21 cellular contexts compared by ENCODE assay signal in the genomic region with DNA sequence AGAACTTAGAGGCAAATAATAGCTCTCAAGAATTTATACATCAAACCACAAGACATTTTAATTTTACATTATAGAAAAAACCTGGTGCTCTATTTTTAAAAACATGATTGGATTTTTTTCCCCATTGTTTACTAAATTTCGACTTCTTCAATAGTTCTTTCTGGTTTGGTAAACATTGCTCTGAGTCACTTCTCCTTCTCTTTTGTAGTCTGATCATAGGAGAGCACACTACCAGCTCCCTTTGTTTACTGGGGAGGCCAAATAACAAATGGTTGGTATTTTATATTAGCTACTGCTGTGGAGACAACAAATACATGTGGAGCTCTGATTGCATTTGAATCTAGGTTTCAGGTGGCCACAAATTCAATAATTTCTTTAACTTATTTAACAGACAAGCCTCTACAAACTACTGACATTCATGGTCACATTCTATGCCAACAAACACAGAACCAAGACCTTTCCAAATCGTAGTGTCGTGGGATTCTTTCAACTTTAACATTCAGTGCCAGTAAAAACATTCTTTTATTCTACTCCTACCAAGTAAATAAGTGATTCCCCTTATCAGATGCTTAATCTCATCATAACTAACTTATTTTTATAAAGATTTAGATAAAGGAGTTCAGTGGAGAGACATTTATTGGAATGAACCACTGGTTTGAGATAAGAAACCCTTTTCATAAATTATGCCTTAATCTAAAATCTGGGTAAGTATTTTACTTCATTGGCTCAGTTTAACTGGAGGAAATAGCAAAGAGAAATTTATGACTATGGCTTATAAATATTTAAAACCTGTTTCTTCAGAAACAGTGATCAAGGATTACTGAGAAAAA. TPM values are rescaled to one million over a fixed set of nuclear protein-coding genes. Genes with fewer than 3 reads are reported as not detected.
DNase-seq lines count a peak whose midpoint lies in the region; ATAC-seq, FAIRE-seq and TF ChIP-seq lines count a peak whose summit lies in the region.
"Had no signal": no experiment of that assay in that cellular context is flagged by ENCODE, and none has a peak within 500 bp of the region (broad histone marks: within the 10 kb centered on the region; RNA-seq: fewer than 3 reads in every experiment).

No MANE protein-coding gene starts in this region.

- no peak overlapping the region for H3K4me2 ChIP-seq in astrocyte (ENCODE audit: low read length)
- no peak overlapping the region for H3K4me2 ChIP-seq in parathyroid adenoma (ENCODE audit: low read length)

- H3K27ac ChIP-seq in astrocyte (ENCODE audit: low read depth, low read length) (no peak overlapping the region), parathyroid adenoma (no peak overlapping the region)
- H3K27ac ChIP-seq: tibial artery had no signal

- H3K9me3 ChIP-seq in astrocyte (ENCODE audit: insufficient read depth, low read depth, low read length) (no peaks in the 10 kb centered on the region), parathyroid adenoma (ENCODE audit: control insufficient read depth, low read length) (no peaks in the 10 kb centered on the region)
- H3K9me3 ChIP-seq: tibial artery had no signal

- no peaks in the 10 kb centered on the region for H3K9me3 Mint-ChIP-seq in astrocyte (ENCODE audit: unreplicated experiment)
- H3K9me3 Mint-ChIP-seq in natural killer cell treated with Interleukin-12 subunit alpha and Interleukin-12 subunit beta and Interleukin-15 and Interleukin-18, amount 100 ng/mL, for 72 hours = no peaks in the 10 kb centered on the region
- H3K9me3 Mint-ChIP-seq: activated T-cell treated with anti-CD3 and anti-CD28 coated beads, Interleukin-2, amount 50 U/mL, for 24 hours had no signal

- H3K4me1 ChIP-seq in astrocyte (ENCODE audit: insufficient read depth, low read length) (peaks cover 10% of the 10 kb centered on the region), parathyroid adenoma (peaks cover 15% of the 10 kb centered on the region)
- H3K4me1 ChIP-seq: tibial artery had no signal

- no peaks in the 10 kb centered on the region for H3K79me2 ChIP-seq in astrocyte (ENCODE audit: insufficient read depth, low read length)
- no peaks in the 10 kb centered on the region for H3K79me2 ChIP-seq in parathyroid adenoma

- H3K36me3 ChIP-seq in H7 (replicated peaks; ENCODE audit: control insufficient read depth, insufficient read depth, low read length) = no peaks in the 10 kb centered on the region
- no peaks in the 10 kb centered on the region for H3K36me3 ChIP-seq in astrocyte (ENCODE audit: insufficient read depth, low read length)
- no peaks in the 10 kb centered on the region for H3K36me3 ChIP-seq in parathyroid adenoma (ENCODE audit: control insufficient read depth, insufficient read depth, low read length)
- H3K36me3 ChIP-seq: tibial artery had no signal

- no peak overlapping the region for H2AFZ ChIP-seq in astrocyte (ENCODE audit: low read depth, low read length)
- H2AFZ ChIP-seq in parathyroid adenoma = peak overlapping the region; percentile 17

- H3K27me3 Mint-ChIP-seq in astrocyte (ENCODE audit: low read depth, unreplicated experiment) = peaks cover 6% of the 10 kb centered on the region
- H3K27me3 Mint-ChIP-seq in natural killer cell treated with Interleukin-12 subunit alpha and Interleukin-12 subunit beta and Interleukin-15 and Interleukin-18, amount 100 ng/mL, for 72 hours = peaks cover 2 to 9% of the 10 kb centered on the region in 2 donors

- TF ChIP-seq CTCF in astrocyte (IDR thresholded peaks at IDR 0.05; ENCODE audit: insufficient read depth, low read depth, low read length) (no peak), parathyroid adenoma (IDR thresholded peaks at IDR 0.05) (no peak)

- H3K4me1 Mint-ChIP-seq in astrocyte (ENCODE audit: low read depth, unreplicated experiment) = peaks cover 6% of the 10 kb centered on the region
- peaks cover 1 to 4% of the 10 kb centered on the region in 2 donors for H3K4me1 Mint-ChIP-seq in natural killer cell treated with Interleukin-12 subunit alpha and Interleukin-12 subunit beta and Interleukin-15 and Interleukin-18, amount 100 ng/mL, for 72 hours (ENCODE audit: low read depth in 2 of 2)

- H3K27ac Mint-ChIP-seq in astrocyte (ENCODE audit: unreplicated experiment) = no peak overlapping the region
- H3K27ac Mint-ChIP-seq in natural killer cell treated with Interleukin-12 subunit alpha and Interleukin-12 subunit beta and Interleukin-15 and Interleukin-18, amount 100 ng/mL, for 72 hours = no peak overlapping the region
- H3K27ac Mint-ChIP-seq: activated naive CD8-positive, alpha-beta T cell; activated T-cell treated with anti-CD3 and anti-CD28 coated beads, Interleukin-2, amount 50 U/mL, for 24 hours had no signal

- no peak for FAIRE-seq in astrocyte (lab: Jason Lieb, UNC)
- FAIRE-seq: TTC549 had no signal

- no peak overlapping the region for H3K9ac ChIP-seq in astrocyte (ENCODE audit: low read length)
- H3K9ac ChIP-seq in parathyroid adenoma = no peak overlapping the region

- no peaks in the 10 kb centered on the region for H3K36me3 Mint-ChIP-seq in astrocyte (ENCODE audit: low read depth, unreplicated experiment)
- no peaks in the 10 kb centered on the region for H3K36me3 Mint-ChIP-seq in natural killer cell treated with Interleukin-12 subunit alpha and Interleukin-12 subunit beta and Interleukin-15 and Interleukin-18, amount 100 ng/mL, for 72 hours
- H3K36me3 Mint-ChIP-seq: activated naive CD8-positive, alpha-beta T cell had no signal

- H3K4me3 ChIP-seq in H7 (ENCODE audit: insufficient read depth, low read depth, low read length) = no peak overlapping the region
- no peak overlapping the region for H3K4me3 ChIP-seq in astrocyte (ENCODE audit: insufficient read depth, low read depth, low read length)
- H3K4me3 ChIP-seq in parathyroid adenoma (ENCODE audit: low read depth, low read length) = no peak overlapping the region
- H3K4me3 ChIP-seq: tibial artery had no signal

- peak; percentile 27 for DNase-seq in H7
- DNase-seq in NCI-H146 treated with DMSO at 0.1 percent for 48 hours (lab: John Stamatoyannopoulos, UW; ENCODE audit: unreplicated experiment) = peak; percentile 54
- peak; percentile 63 for DNase-seq in astrocyte (ENCODE audit: low read depth)
- no peak for DNase-seq in stimulated activated naive CD4-positive, alpha-beta T cell (lab: John Stamatoyannopoulos, UW)
- no peak for DNase-seq in natural killer cell treated with Interleukin-12 subunit alpha and Interleukin-12 subunit beta and Interleukin-15 and Interleukin-18, amount 100 ng/mL, for 72 hours (ENCODE audit: low spot score)
- no peak for DNase-seq in activated T-cell treated with anti-CD3 and anti-CD28 coated beads, Interleukin-2, amount 50 U/mL, for 48 hours
- DNase-seq: activated CD4-positive, alpha-beta T cell treated with anti-CD3 and anti-CD28 coated beads, Interleukin-2, amount 50 U/mL, for 48 hours; activated T-cell treated with anti-CD3 and anti-CD28 coated beads, Interleukin-2, amount 50 U/mL, for 24 hours; glutamatergic neuron; Karpas-422; NCI-H1105 treated with DMSO at 0.1 percent for 48 hours; tibial artery had no signal

- no peak for ATAC-seq in GM19035 (IDR thresholded peaks at IDR 0.05; ENCODE audit: unreplicated experiment)
- ATAC-seq in natural killer cell treated with Interleukin-12 subunit alpha and Interleukin-12 subunit beta and Interleukin-15 and Interleukin-18, amount 100 ng/mL, for 72 hours = no peak

- H4K20me1 ChIP-seq in astrocyte (ENCODE audit: insufficient read depth, low read length) = no peaks in the 10 kb centered on the region

- no peak overlapping the region for H3K4me3 Mint-ChIP-seq in astrocyte (ENCODE audit: unreplicated experiment)
- no peak overlapping the region for H3K4me3 Mint-ChIP-seq in natural killer cell treated with Interleukin-12 subunit alpha and Interleukin-12 subunit beta and Interleukin-15 and Interleukin-18, amount 100 ng/mL, for 72 hours
- H3K4me3 Mint-ChIP-seq: activated naive CD8-positive, alpha-beta T cell; activated T-cell treated with anti-CD3 and anti-CD28 coated beads, Interleukin-2, amount 50 U/mL, for 24 hours had no signal

- H3K27me3 ChIP-seq in H7 (ENCODE audit: control insufficient read depth, insufficient read depth, low read length) (no peaks in the 10 kb centered on the region), astrocyte (ENCODE audit: insufficient read depth, low read length) (peaks cover 5% of the 10 kb centered on the region), parathyroid adenoma (ENCODE audit: control insufficient read depth, insufficient read depth, low read length) (no peaks in the 10 kb centered on the region)

RNA-seq across cellular contexts. Expression of a gene that starts 17.7 kb away (rescaled TPM):
- not detected in 2 replicates for total RNA-seq in H7 (2014; rRNA removed; shearing (Covaris generic))
- not detected in 2 replicates for total RNA-seq in astrocyte
- not detected for total RNA-seq in natural killer cell treated with Interleukin-12 subunit alpha and Interleukin-12 subunit beta and Interleukin-15 and Interleukin-18, amount 100 ng/mL, for 72 hours
- total RNA-seq: dermis microvascular lymphatic vessel endothelial cell, esophagus mucosa, lung microvascular endothelial cell, pulmonary artery endothelial cell, SK-MEL-5 had no signal

RNA-seq across cellular contexts. Expression of a gene that starts 55.3 kb away (rescaled TPM):
- total RNA-seq in H7 (2014; rRNA removed; shearing (Covaris generic)) = 328 and 342 TPM in 2 replicates
- 143 and 151 TPM in 2 replicates for total RNA-seq in astrocyte
- 100 to 1,000 TPM; 340 to 514 TPM for total RNA-seq in natural killer cell treated with Interleukin-12 subunit alpha and Interleukin-12 subunit beta and Interleukin-15 and Interleukin-18, amount 100 ng/mL, for 72 hours

Comparison
In these comparisons a context has a peak if more than half of its experiments do, and no peak if none do; other contexts are left out.
1. DNase-seq: peak in H7 (single experiment), NCI-H146 treated with DMSO at 0.1 percent for 48 hours (single experiment) and astrocyte (single experiment); none in stimulated activated naive CD4-positive, alpha-beta T cell (0 of 6), natural killer cell treated with Interleukin-12 subunit alpha and Interleukin-12 subunit beta and Interleukin-15 and Interleukin-18, amount 100 ng/mL, for 72 hours (single experiment) and activated T-cell treated with anti-CD3 and anti-CD28 coated beads, Interleukin-2, amount 50 U/mL, for 48 hours (0 of 2).